ENCODE assay signal across 20 cellular contexts in genomic region chr17:28688481-28688880, GRCh38.
"Had no signal": no experiment of that assay in that cellular context is flagged by ENCODE, and none has a peak within 500 bp of the region (broad histone marks: within the 10 kb centered on the region; RNA-seq: fewer than 3 reads in every experiment).

No MANE protein-coding gene starts in this region.

- H3K4me3 Mint-ChIP-seq: IgD-negative memory B cell had no signal

- ATAC-seq: K562 had no signal

- DNase-seq: Kasumi-1, MM.1S, NCI-H1092 treated with DMSO at 0.1 percent for 48 hours, NCI-H1436, NCI-H187, NCI-H2029, NCI-H2081 treated with DMSO at 0.1 percent for 48 hours, NCI-H2171, NCI-H226, NCI-H446, NCI-H510A, NCI-H524 treated with DMSO at 0.1 percent for 48 hours, NCI-H69, NCI-H774, SHP77, SK-N-SH had no signal

- H3K27me3 Mint-ChIP-seq: IgD-negative memory B cell had no signal

- H3K9me3 ChIP-seq: SK-N-SH had no signal

- H3K4me3 ChIP-seq: K562 had no signal

- H3K4me1 Mint-ChIP-seq: IgD-negative memory B cell had no signal

- H3K9me3 Mint-ChIP-seq: IgD-negative memory B cell had no signal

- H3K27ac ChIP-seq: KMS-11, RWPE1 had no signal
